8 cellular contexts compared by ENCODE assay signal in the genomic region with DNA sequence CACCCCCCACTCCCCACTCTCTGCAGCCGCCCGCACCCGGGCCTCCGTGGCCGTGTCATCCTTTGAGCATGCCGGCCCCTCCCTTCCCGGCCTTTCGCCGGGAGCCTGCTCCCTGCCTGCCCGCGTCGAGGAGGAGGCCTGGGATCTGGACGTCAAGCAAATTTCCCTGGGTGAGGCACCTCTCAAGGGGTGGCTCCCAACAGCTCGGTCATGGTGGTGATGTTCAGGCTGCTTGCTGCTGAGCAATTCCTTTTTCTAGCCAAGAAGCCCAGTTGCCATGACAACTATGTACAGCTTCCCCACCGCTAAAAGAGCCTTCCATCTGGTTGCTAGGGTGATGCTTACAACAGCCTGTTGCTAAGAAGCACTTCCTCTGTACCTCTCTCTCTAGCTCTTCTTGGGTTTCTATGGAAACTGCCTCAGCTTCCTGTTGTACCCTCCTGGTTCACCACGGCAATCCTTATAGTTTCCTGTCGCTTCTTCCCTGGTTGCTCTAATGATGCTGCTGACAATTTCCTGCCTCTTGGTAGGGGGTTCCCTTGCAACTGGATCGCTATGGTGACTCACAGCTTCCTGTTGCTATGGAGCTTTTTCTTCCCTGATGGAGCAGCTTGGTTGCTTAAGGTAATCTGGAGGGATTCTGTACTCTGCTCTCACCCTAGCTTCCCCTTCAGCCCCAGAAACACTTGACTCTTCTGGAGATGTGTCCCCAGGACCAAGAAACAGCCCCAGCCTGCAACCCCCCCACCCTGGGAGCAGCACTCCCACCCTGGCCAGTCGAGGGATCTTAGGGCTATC.
DNase-seq lines count a peak whose midpoint lies in the region; ATAC-seq and FAIRE-seq lines count a peak whose summit lies in the region.

No MANE protein-coding gene starts in this region.

- FAIRE-seq in GM19239 (lab: Jason Lieb, UNC), result peak; percentile 47
- FAIRE-seq in urothelium cell line (lab: Jason Lieb, UNC), result no peak

- no peaks in the 10 kb centered on the region for H3K9me3 ChIP-seq in effector memory CD4-positive, alpha-beta T cell (ENCODE audit: control insufficient read depth, low read length)

- peak; percentile 87 for DNase-seq in AG20443 (ENCODE audit: low spot score)
- peak; percentile 59 for DNase-seq in GM19239 (ENCODE audit: insufficient read length, low spot score)
- DNase-seq in MV-4-11 (lab: John Stamatoyannopoulos, UW), result peak; percentile 96
- peak; percentile 62 for DNase-seq in activated CD4-positive, CD25-positive, alpha-beta regulatory T cell treated with anti-CD3 and anti-CD28 coated beads, Interleukin-2, amount 50 U/mL, for 16 hours (ENCODE audit: low read depth, low spot score)
- peak; percentile 79 to 85 (median 81) for DNase-seq in effector memory CD4-positive, alpha-beta T cell
- peak; percentile 45 for DNase-seq in midbrain (lab: John Stamatoyannopoulos, UW)
- peak; percentile 55 for DNase-seq in urothelium cell line (ENCODE audit: low spot score)

- ATAC-seq in HG02763 (IDR thresholded peaks at IDR 0.05; ENCODE audit: unreplicated experiment), result no peak

- peak overlapping the region; percentile 89 for H3K27ac ChIP-seq in effector memory CD4-positive, alpha-beta T cell (ENCODE audit: insufficient read depth, low read length, poor library complexity, severe bottlenecking)

- H3K27me3 ChIP-seq in effector memory CD4-positive, alpha-beta T cell (replicated peaks; ENCODE audit: control insufficient read depth, insufficient read depth, low read length, poor library complexity, severe bottlenecking), result no peaks in the 10 kb centered on the region

- H3K4me3 ChIP-seq in effector memory CD4-positive, alpha-beta T cell (ENCODE audit: insufficient read depth, low read depth, low read length, poor library complexity, severe bottlenecking), result no peak overlapping the region

- peaks cover 12% of the 10 kb centered on the region for H3K4me1 ChIP-seq in effector memory CD4-positive, alpha-beta T cell (ENCODE audit: control insufficient read depth, insufficient read depth, low read length, poor library complexity, severe bottlenecking)

- H3K36me3 ChIP-seq in effector memory CD4-positive, alpha-beta T cell (ENCODE audit: control insufficient read depth, insufficient read depth, low read length), result no peaks in the 10 kb centered on the region

Comparison
In these comparisons a context has a peak if more than half of its experiments do, and no peak if none do; other contexts are left out.
1. DNase-seq: peak in every context shown above with its lines; median percentile 96 in MV-4-11; 87 in AG20443; 81 in effector memory CD4-positive, alpha-beta T cell; 62 in activated CD4-positive, CD25-positive, alpha-beta regulatory T cell treated with anti-CD3 and anti-CD28 coated beads, Interleukin-2, amount 50 U/mL, for 16 hours; 59 in GM19239; 55 in urothelium cell line; 45 in midbrain.